ENCODE assay signal across 15 cellular contexts in genomic region chr1:52658795-52659194, GRCh38. TPM values are rescaled to one million over a fixed set of nuclear protein-coding genes. Genes with fewer than 3 reads are reported as not detected.
A peak's percentile ranks its signal among the peaks of the same experiment; 100 is the strongest.
DNase-seq lines count a peak whose midpoint lies in the region; ATAC-seq lines count a peak whose summit lies in the region.
"Had no signal": no experiment of that assay in that cellular context is flagged by ENCODE, and none has a peak within 500 bp of the region (broad histone marks: within the 10 kb centered on the region; RNA-seq: fewer than 3 reads in every experiment).

No MANE protein-coding gene starts in this region.

- no peak overlapping the region for H3K4me3 Mint-ChIP-seq in activated T-helper 2 cell treated with anti-CD3 and anti-CD28 coated beads, Interferon-gamma antibody, Interleukin-2, Interleukin-4, amounts not matched to agents 10 μg/mL and 5 μg/mL and 100 μg/mL, durations not matched to agents 14 hours and 24 hours and 36 hours (ENCODE audit: low read depth)

- peak overlapping the region; percentile 86 for H3K27ac Mint-ChIP-seq in activated T-helper 2 cell treated with anti-CD3 and anti-CD28 coated beads, Interferon-gamma antibody, Interleukin-2, Interleukin-4, amounts not matched to agents 10 μg/mL and 5 μg/mL and 100 μg/mL, durations not matched to agents 14 hours and 24 hours and 36 hours

- H3K9me3 Mint-ChIP-seq in activated T-helper 2 cell treated with anti-CD3 and anti-CD28 coated beads, Interferon-gamma antibody, Interleukin-2, Interleukin-4, amounts not matched to agents 10 μg/mL and 5 μg/mL and 100 μg/mL, durations not matched to agents 14 hours and 24 hours and 36 hours, result no peaks in the 10 kb centered on the region

- H2BK120ac ChIP-seq in trophoblast cell (ENCODE audit: insufficient read depth, low read length, poor library complexity), result no peak overlapping the region

- peak overlapping the region; percentile 22 for H2BK5ac ChIP-seq in trophoblast cell (ENCODE audit: low read depth, low read length, poor library complexity)

- H3K23ac ChIP-seq in trophoblast cell (ENCODE audit: low read length), result no peak overlapping the region

- no peak overlapping the region for H3K18ac ChIP-seq in trophoblast cell (ENCODE audit: low read length)

- no peak overlapping the region for H3K14ac ChIP-seq in trophoblast cell (ENCODE audit: low read length)

- H4K8ac ChIP-seq in trophoblast cell (ENCODE audit: low read depth, low read length), result no peak overlapping the region

- no peak overlapping the region for H3K4me3 ChIP-seq in trophoblast cell (ENCODE audit: low read depth, low read length)
- H3K4me3 ChIP-seq: spleen had no signal

- peak overlapping the region; percentile 83 for H2BK12ac ChIP-seq in trophoblast cell (ENCODE audit: low read length)

- peak overlapping the region; percentile 65 for H3K27ac ChIP-seq in trophoblast cell (ENCODE audit: low read depth, low read length)
- H3K27ac ChIP-seq: spleen had no signal

- no peak overlapping the region for H3K4ac ChIP-seq in trophoblast cell (ENCODE audit: low read depth, low read length)

- no peak overlapping the region for H3K4me2 ChIP-seq in trophoblast cell (ENCODE audit: low read length)

- H3K4me1 Mint-ChIP-seq in activated T-helper 2 cell treated with anti-CD3 and anti-CD28 coated beads, Interferon-gamma antibody, Interleukin-2, Interleukin-4, amounts not matched to agents 10 μg/mL and 5 μg/mL and 100 μg/mL, durations not matched to agents 14 hours and 24 hours and 36 hours (ENCODE audit: low read depth), result peaks cover 20% of the 10 kb centered on the region

- no peaks in the 10 kb centered on the region for H3K36me3 ChIP-seq in trophoblast cell (ENCODE audit: control insufficient read depth in 1 of 2, insufficient read depth in 2 of 2, low read length in 2 of 2)

- H3K9ac ChIP-seq in trophoblast cell (ENCODE audit: low read length), result no peak overlapping the region

- intact Hi-C loops in activated T-helper 2 cell treated with anti-CD3 and anti-CD28 coated beads, Interferon-gamma antibody, Interleukin-2, Interleukin-4, amounts not matched to agents 10 μg/mL and 5 μg/mL and 100 μg/mL, durations not matched to agents 14 hours and 24 hours and 36 hours (cut with micrococcal nuclease), result loop anchor here (1.0 kb wide), 2 partner anchors 21 to 106 kb away; no protein-coding TSS in a partner anchor
- intact Hi-C loops in head of caudate nucleus (cut with DNase I), result no loop called here

- ATAC-seq in HG02759 (IDR thresholded peaks at IDR 0.05; ENCODE audit: unreplicated experiment), result peak; percentile 13

- H3K4me1 ChIP-seq in trophoblast cell (ENCODE audit: control insufficient read depth in 1 of 2, insufficient read depth in 2 of 2, low read length in 2 of 2), result peaks cover 22 to 29% of the 10 kb centered on the region in 2 experiments
- H3K4me1 ChIP-seq: spleen had no signal

- peaks cover 2% of the 10 kb centered on the region for H3K79me2 ChIP-seq in trophoblast cell (ENCODE audit: control insufficient read depth, insufficient read depth, low read length, poor library complexity)

- H3K36me3 Mint-ChIP-seq in activated T-helper 2 cell treated with anti-CD3 and anti-CD28 coated beads, Interferon-gamma antibody, Interleukin-2, Interleukin-4, amounts not matched to agents 10 μg/mL and 5 μg/mL and 100 μg/mL, durations not matched to agents 14 hours and 24 hours and 36 hours (ENCODE audit: low read depth), result no peaks in the 10 kb centered on the region

- no peak overlapping the region for H2AK5ac ChIP-seq in trophoblast cell (ENCODE audit: low read length)

- DNase-seq in activated CD8-positive, alpha-beta memory T cell treated with anti-CD3 and anti-CD28 coated beads, Interleukin-2, amount 50 U/mL, for 4 hours, result peak; percentile 21
- DNase-seq in activated CD8-positive, alpha-beta memory T cell treated with anti-CD3 and anti-CD28 coated beads for 24 hours, result no peak
- DNase-seq in activated T-helper 2 cell treated with anti-CD3 and anti-CD28 coated beads, Interferon-gamma antibody, Interleukin-2, Interleukin-4, amounts not matched to agents 10 μg/mL and 5 μg/mL and 100 μg/mL, durations not matched to agents 14 hours and 24 hours and 36 hours (ENCODE audit: low spot score), result no peak
- DNase-seq in trophoblast cell, result peak; percentile 19 to 28
- no peak for DNase-seq in head of caudate nucleus
- DNase-seq in NCI-H446 (lab: John Stamatoyannopoulos, UW), result no peak
- no peak for DNase-seq in HCEC 1CT
- DNase-seq: amniotic stem cell, DMS 273 treated with DMSO at 0.1 percent for 48 hours, NCI-H1092, NCI-H524, SIG-M5, spleen had no signal

- H2AFZ ChIP-seq in trophoblast cell (ENCODE audit: insufficient read depth, low read length, poor library complexity), result no peak overlapping the region

- no peak overlapping the region for H4K12ac ChIP-seq in trophoblast cell (ENCODE audit: low read depth, low read length)

- WGBS in trophoblast cell (ENCODE audit: extremely low coverage, insufficient coverage, insufficient read length), result no CpG with 5 or more reads among the region's 1 CpG

- H3K79me1 ChIP-seq in trophoblast cell (ENCODE audit: low read length), result peaks cover 21% of the 10 kb centered on the region

- H3K9me3 ChIP-seq in trophoblast cell (ENCODE audit: insufficient read depth, low read depth, low read length), result no peaks in the 10 kb centered on the region
- H3K9me3 ChIP-seq: spleen had no signal

- H3K27me3 ChIP-seq in trophoblast cell (ENCODE audit: insufficient read depth, low read length), result no peaks in the 10 kb centered on the region
- H3K27me3 ChIP-seq: spleen had no signal

- peak overlapping the region; percentile 89 for H4K91ac ChIP-seq in trophoblast cell (ENCODE audit: low read depth, low read length)

- no peaks in the 10 kb centered on the region for H3K27me3 Mint-ChIP-seq in activated T-helper 2 cell treated with anti-CD3 and anti-CD28 coated beads, Interferon-gamma antibody, Interleukin-2, Interleukin-4, amounts not matched to agents 10 μg/mL and 5 μg/mL and 100 μg/mL, durations not matched to agents 14 hours and 24 hours and 36 hours (ENCODE audit: low read depth)

RNA-seq across cellular contexts. Expression of gene SHISAL2A, which starts 25.8 kb away (rescaled TPM):
- total RNA-seq in activated T-helper 2 cell treated with anti-CD3 and anti-CD28 coated beads, Interferon-gamma antibody, Interleukin-2, Interleukin-4, amounts not matched to agents 10 μg/mL and 5 μg/mL and 100 μg/mL, durations not matched to agents 14 hours and 24 hours and 36 hours, result 1.9 and 2.5 TPM in 2 replicates
- 0.99 and 1.1 TPM in 2 replicates for polyA plus RNA-seq in trophoblast cell (2013)
- total RNA-seq: dermis blood vessel endothelial cell had no signal

RNA-seq across cellular contexts. Expression of gene COA7, which starts 39.4 kb away (rescaled TPM):
- 31.5 and 34.2 TPM in 2 replicates for total RNA-seq in activated T-helper 2 cell treated with anti-CD3 and anti-CD28 coated beads, Interferon-gamma antibody, Interleukin-2, Interleukin-4, amounts not matched to agents 10 μg/mL and 5 μg/mL and 100 μg/mL, durations not matched to agents 14 hours and 24 hours and 36 hours
- polyA plus RNA-seq in trophoblast cell (2013), result 7.9 TPM in 2 replicates

RNA-seq across cellular contexts. Expression of gene GPX7, which starts 56.6 kb away (rescaled TPM):
- total RNA-seq in activated T-helper 2 cell treated with anti-CD3 and anti-CD28 coated beads, Interferon-gamma antibody, Interleukin-2, Interleukin-4, amounts not matched to agents 10 μg/mL and 5 μg/mL and 100 μg/mL, durations not matched to agents 14 hours and 24 hours and 36 hours, result 29.9 and 31.1 TPM in 2 replicates
- polyA plus RNA-seq in trophoblast cell (2013), result 28.5 and 29.6 TPM in 2 replicates

Comparison
In these comparisons a context has a peak if more than half of its experiments do, and no peak if none do; other contexts are left out.
1. DNase-seq: peak in activated CD8-positive, alpha-beta memory T cell treated with anti-CD3 and anti-CD28 coated beads, Interleukin-2, amount 50 U/mL, for 4 hours (single experiment) and trophoblast cell (2 of 2); none in activated CD8-positive, alpha-beta memory T cell treated with anti-CD3 and anti-CD28 coated beads for 24 hours (single experiment), activated T-helper 2 cell treated with anti-CD3 and anti-CD28 coated beads, Interferon-gamma antibody, Interleukin-2, Interleukin-4, amounts not matched to agents 10 μg/mL and 5 μg/mL and 100 μg/mL, durations not matched to agents 14 hours and 24 hours and 36 hours (single experiment), head of caudate nucleus (0 of 42), NCI-H446 (0 of 2) and HCEC 1CT (single experiment).